In the genomic region with DNA sequence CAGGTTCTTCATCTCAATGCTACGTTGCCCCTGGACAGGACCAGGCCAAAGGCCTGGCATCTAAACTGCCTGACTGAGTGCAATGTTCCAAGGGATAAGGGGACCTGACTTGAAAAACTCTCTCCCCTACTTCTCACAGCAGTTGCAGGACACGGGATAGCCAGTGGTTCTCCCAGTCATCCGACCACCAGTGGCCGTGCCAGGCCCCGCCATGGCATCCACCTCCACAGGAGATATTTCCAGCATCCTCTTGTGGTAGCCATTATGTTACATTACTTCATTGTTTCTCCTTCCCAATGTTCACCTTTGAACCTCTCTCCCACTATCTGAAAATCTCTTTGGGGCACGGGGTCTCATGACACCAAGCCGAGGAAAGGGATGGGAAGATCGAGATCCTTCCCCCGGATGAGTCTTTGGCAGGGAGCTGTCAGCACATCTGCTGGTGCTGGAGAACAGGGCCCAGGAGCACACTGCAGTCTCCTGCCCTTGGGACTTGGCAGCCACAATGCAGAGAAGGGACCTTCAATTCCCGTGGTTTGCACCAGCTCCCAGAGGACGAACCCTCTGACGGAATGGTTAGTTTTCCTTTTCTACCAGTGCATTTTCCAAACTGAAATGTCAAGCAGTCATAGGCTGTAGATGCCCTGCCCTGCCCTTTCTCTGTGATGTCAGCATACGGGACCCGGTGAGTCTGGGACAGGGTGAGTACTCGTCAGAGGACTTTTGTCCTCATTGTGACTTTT, we compare ENCODE assay signal across 11 cellular contexts.
DNase-seq lines count a peak whose midpoint lies in the region; ATAC-seq and TF ChIP-seq lines count a peak whose summit lies in the region.
"Had no signal": no experiment of that assay in that cellular context is flagged by ENCODE, and none has a peak within 500 bp of the region (broad histone marks: within the 10 kb centered on the region; RNA-seq: fewer than 3 reads in every experiment).

No MANE protein-coding gene starts in this region.

- POLR2A ChIA-PET in HEK293T (lab: Yijun Ruan, JAX), result no interaction called here

- ATAC-seq in natural killer cell, result no peak
- ATAC-seq in HG03354 (IDR thresholded peaks at IDR 0.05; ENCODE audit: poor library complexity, severe bottlenecking, unreplicated experiment), result no peak

- peak overlapping the region; percentile 75 for H3K4me3 Mint-ChIP-seq in natural killer cell

- H3K4me3 ChIP-seq in coronary artery, result no peak overlapping the region
- no peak overlapping the region for H3K4me3 ChIP-seq in vagina
- H3K4me3 ChIP-seq: thoracic aorta had no signal

- H3K27ac Mint-ChIP-seq in natural killer cell, result peak overlapping the region; percentile 98 to 99

- H3K4me1 Mint-ChIP-seq in natural killer cell, result peaks cover 96 to 99% of the 10 kb centered on the region in 2 donors

- H3K27ac ChIP-seq in coronary artery, result peak overlapping the region; percentile 87 to 91
- peak overlapping the region; percentile 86 for H3K27ac ChIP-seq in vagina

- TF ChIP-seq POLR2A in vagina (IDR thresholded peaks at IDR 0.05), result no peak

- CTCF ChIA-PET in HEK293T (lab: Yijun Ruan, JAX), result no interaction called here

- peaks cover 69% of the 10 kb centered on the region for H3K4me1 ChIP-seq in vagina

- no peaks in the 10 kb centered on the region for H3K27me3 ChIP-seq in vagina

- no peaks in the 10 kb centered on the region for H3K27me3 Mint-ChIP-seq in natural killer cell (ENCODE audit: low read depth in 2 of 2)

- peak; percentile 48 for DNase-seq in stimulated activated CD4-positive, alpha-beta T cell treated with anti-CD3 and anti-CD28 coated beads, Interleukin-4, amount 100 ng/mL, for 1 hour
- no peak for DNase-seq in stimulated activated CD4-positive, alpha-beta T cell treated with anti-CD3 and anti-CD28 coated beads, Interleukin-4, amount 100 ng/mL, for 24 hours
- DNase-seq in coronary artery (ENCODE audit: low spot score) (peak; percentile 85), natural killer cell (no peak), vagina (ENCODE audit: extremely low spot score in 2 of 2) (no peak), HEK293T (ENCODE audit: extremely low spot score) (no peak), SW480 (ENCODE audit: low spot score) (no peak)
- DNase-seq: C1 segment of cervical spinal cord, NCI-H526 had no signal

- intact Hi-C loops in natural killer cell (cut with micrococcal nuclease) (no loop called here), vagina (cut with DNase I) (no loop called here)

- H3K9me3 Mint-ChIP-seq in natural killer cell, result no peaks in the 10 kb centered on the region

- no peaks in the 10 kb centered on the region for H3K9me3 ChIP-seq in vagina
- H3K9me3 ChIP-seq: thoracic aorta had no signal

- H3K36me3 Mint-ChIP-seq in natural killer cell, result peaks cover 28% of the 10 kb centered on the region

- H3K36me3 ChIP-seq in vagina, result peaks cover 0 to 20% of the 10 kb centered on the region in 2 donors

- TF ChIP-seq CTCF in coronary artery (IDR thresholded peaks at IDR 0.05), result no peak
- TF ChIP-seq CTCF in natural killer cell (IDR thresholded peaks at IDR 0.05), result no peak
- TF ChIP-seq CTCF in vagina (IDR thresholded peaks at IDR 0.05), result no peak

TF ChIP-seq in HEK293T, 16 proteins besides CTCF, POLR2A, EP300 and RAD21:
- no peak for TF ChIP-seq ARNT (IDR thresholded peaks at IDR 0.05)
- TF ChIP-seq FOXM1 (IDR thresholded peaks at IDR 0.05; ENCODE audit: borderline replicate concordance), result no peak
- TF ChIP-seq NFRKB (IDR thresholded peaks at IDR 0.05), result no peak
- TF ChIP-seq L3MBTL2 (conservative IDR thresholded peaks at IDR 0.05), result no peak
- TF ChIP-seq ZNF384 (IDR thresholded peaks at IDR 0.05), result no peak
- no peak for TF ChIP-seq FOXK2 (IDR thresholded peaks at IDR 0.05)
- no peak for TF ChIP-seq SUZ12 (IDR thresholded peaks at IDR 0.05)
- TF ChIP-seq FOXA1 (IDR thresholded peaks at IDR 0.05), result no peak
- no peak for TF ChIP-seq CTBP1 (IDR thresholded peaks at IDR 0.05; ENCODE audit: borderline replicate concordance)
- TF ChIP-seq ELF4 (IDR thresholded peaks at IDR 0.05), result no peak
- no peak for TF ChIP-seq BHLHE40 (IDR thresholded peaks at IDR 0.05; ENCODE audit: borderline replicate concordance)
- no peak for TF ChIP-seq LEF1 (IDR thresholded peaks at IDR 0.05; ENCODE audit: borderline replicate concordance)
- TF ChIP-seq, protein P1, sequence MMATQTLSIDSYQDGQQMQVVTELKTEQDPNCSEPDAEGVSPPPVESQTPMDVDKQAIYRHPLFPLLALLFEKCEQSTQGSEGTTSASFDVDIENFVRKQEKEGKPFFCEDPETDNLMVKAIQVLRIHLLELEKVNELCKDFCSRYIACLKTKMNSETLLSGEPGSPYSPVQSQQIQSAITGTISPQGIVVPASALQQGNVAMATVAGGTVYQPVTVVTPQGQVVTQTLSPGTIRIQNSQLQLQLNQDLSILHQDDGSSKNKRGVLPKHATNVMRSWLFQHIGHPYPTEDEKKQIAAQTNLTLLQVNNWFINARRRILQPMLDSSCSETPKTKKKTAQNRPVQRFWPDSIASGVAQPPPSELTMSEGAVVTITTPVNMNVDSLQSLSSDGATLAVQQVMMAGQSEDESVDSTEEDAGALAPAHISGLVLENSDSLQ (IDR thresholded peaks at IDR 0.05), result no peak
- no peak for TF ChIP-seq TARDBP (IDR thresholded peaks at IDR 0.05)

Comparison
In these comparisons a context has a peak if more than half of its experiments do, and no peak if none do; other contexts are left out.
1. DNase-seq: peak in stimulated activated CD4-positive, alpha-beta T cell treated with anti-CD3 and anti-CD28 coated beads, Interleukin-4, amount 100 ng/mL, for 1 hour (single experiment) and coronary artery (single experiment); none in stimulated activated CD4-positive, alpha-beta T cell treated with anti-CD3 and anti-CD28 coated beads, Interleukin-4, amount 100 ng/mL, for 24 hours (single experiment), natural killer cell (single experiment), vagina (0 of 2), HEK293T (single experiment) and SW480 (single experiment).